In the genomic region with DNA sequence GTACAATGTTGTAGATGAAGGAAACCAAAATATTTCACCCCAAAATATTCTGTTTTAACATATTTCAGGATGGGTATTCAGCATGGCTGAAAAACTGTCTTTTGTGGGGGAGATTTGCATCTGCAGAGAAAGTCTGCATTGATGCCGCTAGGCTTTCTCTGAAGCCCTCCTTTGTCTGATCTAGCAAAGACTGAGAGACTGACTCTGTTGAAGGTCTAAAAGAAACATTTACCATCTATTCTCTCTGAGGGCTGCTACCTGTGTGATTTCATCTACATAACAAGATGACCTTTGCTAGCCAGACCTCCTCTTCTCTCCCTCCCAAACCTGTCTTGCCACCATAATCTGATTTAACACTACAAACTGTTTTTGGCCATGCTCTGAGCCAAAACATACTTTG, we compare ENCODE assay signal across 28 cellular contexts. TPM values are rescaled to one million over a fixed set of nuclear protein-coding genes. Genes with fewer than 3 reads are reported as not detected.
DNase-seq lines count a peak whose midpoint lies in the region; ATAC-seq, FAIRE-seq and TF ChIP-seq lines count a peak whose summit lies in the region.
"Had no signal": no experiment of that assay in that cellular context is flagged by ENCODE, and none has a peak within 500 bp of the region (broad histone marks: within the 10 kb centered on the region; RNA-seq: fewer than 3 reads in every experiment).

No MANE protein-coding gene starts in this region.

- H3K9me3 Mint-ChIP-seq in GM23338 (no peaks in the 10 kb centered on the region; the same call in 2 of the 3 replicates), neural progenitor cell (peaks cover 2% of the 10 kb centered on the region)
- H3K9me3 Mint-ChIP-seq: CD8-positive, alpha-beta T cell had no signal

- H3K27me3 Mint-ChIP-seq in GM23338 (ENCODE audit: insufficient read depth, low read depth, poor library complexity) (peaks cover 2% of the 10 kb centered on the region), neural progenitor cell (ENCODE audit: insufficient read depth, low read depth) (no peaks in the 10 kb centered on the region)

- no peaks in the 10 kb centered on the region for H3K36me3 Mint-ChIP-seq in GM23338 (ENCODE audit: low read depth)
- H3K36me3 Mint-ChIP-seq in neural progenitor cell: no peaks in the 10 kb centered on the region
- H3K36me3 Mint-ChIP-seq: CD8-positive, alpha-beta T cell had no signal

- H3K27ac Mint-ChIP-seq in GM23338: peak overlapping the region; percentile 88
- H3K27ac Mint-ChIP-seq in neural progenitor cell: no peak overlapping the region
- H3K27ac Mint-ChIP-seq: CD8-positive, alpha-beta T cell had no signal

- H3K4me3 ChIP-seq in GM23338 (no peak overlapping the region), NT2/D1 (ENCODE audit: insufficient read length, low read depth) (no peak overlapping the region), neural progenitor cell (no peak overlapping the region)

- no peaks in the 10 kb centered on the region for H3K79me2 ChIP-seq in GM23338 (replicated peaks; ENCODE audit: insufficient read depth)
- H3K79me2 ChIP-seq in neural progenitor cell (ENCODE audit: low read depth): no peaks in the 10 kb centered on the region

- H4K20me1 ChIP-seq in GM23338 (replicated peaks; ENCODE audit: insufficient read depth): no peaks in the 10 kb centered on the region
- H4K20me1 ChIP-seq in neural progenitor cell (ENCODE audit: low read depth): no peaks in the 10 kb centered on the region

- peak overlapping the region; percentile 28 for H3K4me2 ChIP-seq in GM23338
- H3K4me2 ChIP-seq in neural progenitor cell: peak overlapping the region; percentile 9

- DNase-seq in GM23338 (ENCODE audit: low spot score): peak; percentile 72
- peak; percentile 77 for DNase-seq in NT2/D1 (ENCODE audit: low read depth, low spot score)
- peak; percentile 61 for DNase-seq in iPS DF 19.7 (ENCODE audit: low read depth, low spot score)
- DNase-seq in neural progenitor cell (ENCODE audit: low spot score): peak; percentile 35
- DNase-seq in GM19239 (ENCODE audit: insufficient read length, low spot score): no peak
- DNase-seq in NCI-H2196 treated with DMSO at 0.1 percent for 48 hours (lab: John Stamatoyannopoulos, UW; ENCODE audit: unreplicated experiment): no peak
- DNase-seq in caudate nucleus (lab: John Stamatoyannopoulos, UW): no peak
- DNase-seq: AML-193; C1 segment of cervical spinal cord; CD8-positive, alpha-beta T cell; DMS153; GDM1; HCEC 1CT; Karpas-422; NCI-H1417; NCI-H187; NCI-H446 treated with DMSO at 0.1 percent for 48 hours; NCI-H526 treated with DMSO at 0.1 percent for 48 hours; PC-3; Right ventricle myocardium superior had no signal

- H3K4me3 Mint-ChIP-seq in GM23338: 0 out of 3 replicates have a peak overlapping the region, but pooled peaks have one; percentile 31
- H3K4me3 Mint-ChIP-seq in neural progenitor cell: no peak overlapping the region
- H3K4me3 Mint-ChIP-seq: CD8-positive, alpha-beta T cell had no signal

- H3K9me2 ChIP-seq in GM23338 (ENCODE audit: insufficient read depth): no peaks in the 10 kb centered on the region

- H3K4me1 Mint-ChIP-seq in GM23338 (peaks cover 29% of the 10 kb centered on the region), neural progenitor cell (peaks cover 8% of the 10 kb centered on the region)

- no peaks in the 10 kb centered on the region for H3K27me3 ChIP-seq in GM23338 (ENCODE audit: insufficient read depth)
- H3K27me3 ChIP-seq in NT2/D1 (ENCODE audit: insufficient read depth, insufficient read length): no peaks in the 10 kb centered on the region
- no peaks in the 10 kb centered on the region for H3K27me3 ChIP-seq in neural progenitor cell

- TF ChIP-seq CTCF in GM23338 (conservative IDR thresholded peaks at IDR 0.05; ENCODE audit: low read depth in 2 of 2) (no peak), neural progenitor cell (IDR thresholded peaks at IDR 0.05) (no peak)

- peak overlapping the region; percentile 70 for H3K27ac ChIP-seq in GM23338 (ENCODE audit: low read depth)
- no peak overlapping the region for H3K27ac ChIP-seq in neural progenitor cell
- H3K27ac ChIP-seq in caudate nucleus (ENCODE audit: low read depth, low read length): no peak overlapping the region

- no peak for FAIRE-seq in GM19239 (lab: Jason Lieb, UNC)
- FAIRE-seq: GM18507, HTR-8/SVneo had no signal

- H3K4me1 ChIP-seq in GM23338 (ENCODE audit: insufficient read depth): peaks cover 28% of the 10 kb centered on the region
- no peaks in the 10 kb centered on the region for H3K4me1 ChIP-seq in NT2/D1 (ENCODE audit: insufficient read depth, insufficient read length)
- peaks cover 11% of the 10 kb centered on the region for H3K4me1 ChIP-seq in neural progenitor cell

- H3F3A ChIP-seq in GM23338 (replicated peaks; ENCODE audit: low read depth) (no peaks in the 10 kb centered on the region), neural progenitor cell (ENCODE audit: low read depth) (no peaks in the 10 kb centered on the region)

- ATAC-seq in GM23338 (peak; percentile 100), GM21447 (IDR thresholded peaks at IDR 0.05; ENCODE audit: unreplicated experiment) (no peak)
- ATAC-seq: CD8-positive, alpha-beta T cell; PC-3 had no signal

- H3K9ac ChIP-seq in NT2/D1 (ENCODE audit: insufficient read length, low read depth) (no peak overlapping the region), neural progenitor cell (no peak overlapping the region)

- no peaks in the 10 kb centered on the region for H3K36me3 ChIP-seq in GM23338 (ENCODE audit: insufficient read depth)
- H3K36me3 ChIP-seq in NT2/D1 (ENCODE audit: insufficient read depth, insufficient read length, low read length): no peaks in the 10 kb centered on the region
- no peaks in the 10 kb centered on the region for H3K36me3 ChIP-seq in neural progenitor cell

- H3K9me3 ChIP-seq in NT2/D1 (ENCODE audit: insufficient read depth, low read length) (no peaks in the 10 kb centered on the region), neural progenitor cell (ENCODE audit: low read depth) (no peaks in the 10 kb centered on the region)

- 0 out of 2 replicates have a peak overlapping the region, but pooled peaks have one; percentile 2 for H2AFZ ChIP-seq in GM23338
- H2AFZ ChIP-seq in neural progenitor cell (replicated peaks): peak overlapping the region; percentile 80

TF ChIP-seq in GM23338, 12 proteins besides CTCF, POLR2A, EP300 and RAD21 (continues in another document):
- no peak for TF ChIP-seq POLR2AphosphoS5 (IDR thresholded peaks at IDR 0.05; ENCODE audit: low read depth)

RNA-seq across cellular contexts. Expression of a gene that starts 12.4 kb away (rescaled TPM):
- not detected in 2 replicates for total RNA-seq in GM23338 (2014; rRNA removed; shearing (Covaris generic))
- not detected in 2 replicates for polyA plus RNA-seq in GM23338 (2016; fragmentation: Nextera tagmentation; extraction: Ambion mirVana)
- total RNA-seq in neural progenitor cell (ENCODE audit: low replicate concordance): not detected in 2 replicates
- total RNA-seq: A172; CD8-positive, alpha-beta T cell; Daoy; M059J; PC-3; Right ventricle myocardium superior; RPMI7951 had no signal
- polyA plus RNA-seq: AG04450 had no signal

RNA-seq across cellular contexts. Expression of a gene that starts 25.4 kb away (rescaled TPM):
- 6.7 and 10.0 TPM in 2 replicates for total RNA-seq in GM23338 (2014; rRNA removed; shearing (Covaris generic))
- 1.7 and 8.9 TPM in 2 replicates for polyA plus RNA-seq in GM23338 (2016; fragmentation: Nextera tagmentation; extraction: Ambion mirVana)
- total RNA-seq in neural progenitor cell (ENCODE audit: low replicate concordance): 0.28 and 0.90 TPM in 2 replicates
- total RNA-seq: CD8-positive, alpha-beta T cell; PC-3 had no signal
- polyA plus RNA-seq: AG04450 had no signal

Comparison
In these comparisons a context has a peak if more than half of its experiments do, and no peak if none do; other contexts are left out.
1. DNase-seq: peak in GM23338 (single experiment), NT2/D1 (single experiment), iPS DF 19.7 (single experiment) and neural progenitor cell (single experiment); none in GM19239 (single experiment), NCI-H2196 treated with DMSO at 0.1 percent for 48 hours (single experiment) and caudate nucleus (0 of 61).